In genomic region chr6:109339906-109340678, GRCh38 we compare ENCODE assay signal across 1 cellular context.
A peak's percentile ranks its signal among the peaks of the same experiment; 100 is the strongest.
TF ChIP-seq lines count a peak whose summit lies in the region.

No MANE protein-coding gene starts in this region.

TF ChIP-seq in K562, 482 proteins besides CTCF, POLR2A, EP300 and RAD21 (continued from another document and continues in another):
- no peak for TF ChIP-seq NKRF (IDR thresholded peaks at IDR 0.05; ENCODE audit: borderline replicate concordance)
- TF ChIP-seq ZNF79 (CRISPR knock-in tag; IDR thresholded peaks at IDR 0.05; ENCODE audit: low read depth): no peak
- no peak for TF ChIP-seq PTTG1 (tag; IDR thresholded peaks at IDR 0.05; ENCODE audit: low read depth)
- TF ChIP-seq HNRNPL (IDR thresholded peaks at IDR 0.05; ENCODE audit: low read depth, low read length): no peak
- peak; percentile 37; the same call in 1 of the 2 replicates for TF ChIP-seq JUND (IDR thresholded peaks at IDR 0.05; ENCODE audit: borderline replicate concordance, low read depth, low read length)
- TF ChIP-seq JUND (tag; IDR thresholded peaks at IDR 0.05; ENCODE audit: borderline replicate concordance, low read depth, low read length): peak; percentile 19; the same call in 1 of the 3 replicates
- no peak for TF ChIP-seq PYGO2 (tag; IDR thresholded peaks at IDR 0.05)
- no peak for TF ChIP-seq TAF7 (tag; IDR thresholded peaks at IDR 0.05)
- no peak for TF ChIP-seq ZNF184 (CRISPR knock-in tag; IDR thresholded peaks at IDR 0.05)
- no peak for TF ChIP-seq ZNF445 (CRISPR knock-in tag; IDR thresholded peaks at IDR 0.05; ENCODE audit: low read depth)
- TF ChIP-seq EGR1 (conservative IDR thresholded peaks at IDR 0.05): no peak
- TF ChIP-seq ZNF197 (CRISPR knock-in tag; IDR thresholded peaks at IDR 0.05; ENCODE audit: low read depth): no peak
- TF ChIP-seq MBD1 (CRISPR knock-in tag; IDR thresholded peaks at IDR 0.05): no peak
- TF ChIP-seq USF2 (CRISPR knock-in tag; IDR thresholded peaks at IDR 0.05): no peak
- no peak for TF ChIP-seq SUPT5H (IDR thresholded peaks at IDR 0.05)
- no peak for TF ChIP-seq ZNF507 (tag; conservative IDR thresholded peaks at IDR 0.05)
- no peak for TF ChIP-seq CREB3 (tag; conservative IDR thresholded peaks at IDR 0.05; ENCODE audit: low read depth)
- TF ChIP-seq ZNF217 (CRISPR knock-in tag; IDR thresholded peaks at IDR 0.05): no peak
- no peak for TF ChIP-seq ARID3B (CRISPR knock-in tag; IDR thresholded peaks at IDR 0.05; ENCODE audit: borderline replicate concordance)
- no peak for TF ChIP-seq ZNF584 (CRISPR knock-in tag; IDR thresholded peaks at IDR 0.05; ENCODE audit: low read depth)
- TF ChIP-seq ZKSCAN1 (IDR thresholded peaks at IDR 0.05; ENCODE audit: low read depth, low read length): no peak
- no peak for TF ChIP-seq ZNF253 (CRISPR knock-in tag; conservative IDR thresholded peaks at IDR 0.05)
- TF ChIP-seq ZNF644 (tag; IDR thresholded peaks at IDR 0.05; ENCODE audit: low read depth): no peak
- no peak for TF ChIP-seq MYC (IDR thresholded peaks at IDR 0.05; ENCODE audit: low read depth, low read length)
- TF ChIP-seq MYC (CRISPR knock-in tag; IDR thresholded peaks at IDR 0.05; ENCODE audit: borderline replicate concordance, low read depth): no peak
- TF ChIP-seq ZZZ3 (IDR thresholded peaks at IDR 0.05): no peak
- peak; percentile 38; the same call in 1 of the 2 replicates for TF ChIP-seq ATF3 (IDR thresholded peaks at IDR 0.05)
- no peak for TF ChIP-seq ATF3 (CRISPR knock-in tag; conservative IDR thresholded peaks at IDR 0.05)
- no peak for TF ChIP-seq SETDB1 (IDR thresholded peaks at IDR 0.05; ENCODE audit: low read length)
- TF ChIP-seq ETV5 (CRISPR knock-in tag; IDR thresholded peaks at IDR 0.05; ENCODE audit: low read depth): 0 out of 2 replicates have a peak, but pooled peaks have one; percentile 31
- TF ChIP-seq JUNB (CRISPR knock-in tag; conservative IDR thresholded peaks at IDR 0.05): no peak
- no peak for TF ChIP-seq SNRNP70 (optimal IDR thresholded peaks at IDR 0.05; ENCODE audit: low read depth, low read length)
- no peak for TF ChIP-seq CHD4 (IDR thresholded peaks at IDR 0.05; ENCODE audit: insufficient read depth, insufficient replicate concordance, low read depth, low read length, poor library complexity, severe bottlenecking)
- TF ChIP-seq SREBF2 (CRISPR knock-in tag; IDR thresholded peaks at IDR 0.05): no peak
- peak; percentile 60 for TF ChIP-seq CEBPB (tag; IDR thresholded peaks at IDR 0.05)
- no peak for TF ChIP-seq HLTF (IDR thresholded peaks at IDR 0.05)
- TF ChIP-seq ZFP1 (CRISPR knock-in tag; IDR thresholded peaks at IDR 0.05): no peak
- TF ChIP-seq NR2C2 (CRISPR knock-in tag; IDR thresholded peaks at IDR 0.05): no peak
- no peak for TF ChIP-seq NR2C2 (tag; IDR thresholded peaks at IDR 0.05)
- no peak for TF ChIP-seq ZNF347 (CRISPR knock-in tag; IDR thresholded peaks at IDR 0.05; ENCODE audit: low read depth)
- no peak for TF ChIP-seq MLLT1 (IDR thresholded peaks at IDR 0.05)
- no peak for TF ChIP-seq ZNF175 (CRISPR knock-in tag; IDR thresholded peaks at IDR 0.05; ENCODE audit: low read depth)
- TF ChIP-seq ZNF134 (CRISPR knock-in tag; conservative IDR thresholded peaks at IDR 0.05): no peak
- no peak for TF ChIP-seq NR2F6 (CRISPR knock-in tag; IDR thresholded peaks at IDR 0.05)
- TF ChIP-seq HCFC1 (IDR thresholded peaks at IDR 0.05; ENCODE audit: low read depth, low read length): no peak
- TF ChIP-seq NFATC3 (IDR thresholded peaks at IDR 0.05): no peak
- TF ChIP-seq TAL1 (IDR thresholded peaks at IDR 0.05): peak; percentile 74
- no peak for TF ChIP-seq BRD4 (IDR thresholded peaks at IDR 0.05)
- TF ChIP-seq HOMEZ (CRISPR knock-in tag; IDR thresholded peaks at IDR 0.05): no peak
- TF ChIP-seq BCOR (IDR thresholded peaks at IDR 0.05): no peak
- peak in 1 of 2 experiments; percentile 37; a peak in 1 of 4 replicates for TF ChIP-seq FOXA3 (CRISPR knock-in tag; conservative IDR thresholded peaks at IDR 0.05 in 1 of 2, IDR thresholded peaks at IDR 0.05 in 1 of 2)
- TF ChIP-seq POLR2H (tag; IDR thresholded peaks at IDR 0.05; ENCODE audit: low read depth): no peak
- peak; percentile 48; the same call in 1 of the 2 replicates for TF ChIP-seq SOX6 (IDR thresholded peaks at IDR 0.05)
- TF ChIP-seq KLF6 (CRISPR knock-in tag; IDR thresholded peaks at IDR 0.05; ENCODE audit: borderline replicate concordance): no peak
- no peak for TF ChIP-seq ZNF830 (CRISPR knock-in tag; IDR thresholded peaks at IDR 0.05)
- TF ChIP-seq MEF2D (tag; conservative IDR thresholded peaks at IDR 0.05; ENCODE audit: low read depth): no peak
- no peak; the same call in 1 of the 2 replicates for TF ChIP-seq KAT7 (CRISPR knock-in tag; IDR thresholded peaks at IDR 0.05; ENCODE audit: borderline replicate concordance)
- no peak for TF ChIP-seq ZNF239 (CRISPR knock-in tag; IDR thresholded peaks at IDR 0.05)
- TF ChIP-seq MYNN (IDR thresholded peaks at IDR 0.05): no peak
- TF ChIP-seq MYNN (CRISPR knock-in tag; IDR thresholded peaks at IDR 0.05): no peak
- no peak for TF ChIP-seq PRPF4 (IDR thresholded peaks at IDR 0.05; ENCODE audit: insufficient read depth, low read depth, low read length, poor library complexity, severe bottlenecking)
- TF ChIP-seq DLX4 (CRISPR knock-in tag; IDR thresholded peaks at IDR 0.05): no peak
- peak; percentile 48 to 63; a peak in 3 of 4 replicates for TF ChIP-seq KDM1A (IDR thresholded peaks at IDR 0.05)
- no peak for TF ChIP-seq ARID3A (IDR thresholded peaks at IDR 0.05; ENCODE audit: borderline replicate concordance, low read depth, low read length)
- no peak for TF ChIP-seq RBM39 (optimal IDR thresholded peaks at IDR 0.05; ENCODE audit: low read depth, low read length)
- TF ChIP-seq BMI1 (IDR thresholded peaks at IDR 0.05; ENCODE audit: low read length): no peak
- TF ChIP-seq CBX2 (IDR thresholded peaks at IDR 0.05; ENCODE audit: insufficient read depth, low read length, poor library complexity, severe bottlenecking): no peak
- peak; percentile 35; the same call in 1 of the 2 replicates for TF ChIP-seq CREB1 (IDR thresholded peaks at IDR 0.05)
- TF ChIP-seq CREB1 (CRISPR knock-in tag; IDR thresholded peaks at IDR 0.05): no peak
- TF ChIP-seq SP1 (CRISPR knock-in tag; IDR thresholded peaks at IDR 0.05): no peak
- no peak for TF ChIP-seq ZNF75A (CRISPR knock-in tag; IDR thresholded peaks at IDR 0.05)
- no peak for TF ChIP-seq ETV6 (IDR thresholded peaks at IDR 0.05; ENCODE audit: borderline replicate concordance in 1 of 2, low read depth in 2 of 2, low read length in 1 of 2)
- TF ChIP-seq ETV6 (CRISPR knock-in tag; IDR thresholded peaks at IDR 0.05; ENCODE audit: borderline replicate concordance): no peak
